8 cellular contexts compared by ENCODE assay signal in the genomic region with DNA sequence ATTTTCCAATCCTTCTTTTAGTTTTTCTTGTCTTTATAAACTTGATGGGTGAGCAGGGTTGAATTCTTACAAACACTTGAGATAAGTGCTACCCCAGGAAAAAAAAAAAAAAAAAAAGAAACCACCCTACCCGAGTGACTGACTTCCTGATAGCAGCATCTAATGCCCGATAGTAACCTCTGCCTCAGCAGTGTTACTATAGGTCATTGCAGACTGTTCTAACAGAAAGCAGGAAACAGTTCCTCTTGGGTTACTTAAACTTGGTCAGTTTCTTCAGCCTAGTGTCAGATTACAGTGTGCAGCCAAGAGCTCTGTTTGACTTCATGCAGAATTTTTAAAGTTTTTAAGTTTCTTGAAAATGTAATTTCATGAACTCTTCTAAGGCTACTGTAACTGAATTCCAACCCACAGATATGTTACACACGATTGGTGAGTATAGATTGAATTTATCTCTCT. TPM values are rescaled to one million over a fixed set of nuclear protein-coding genes. Genes with fewer than 3 reads are reported as not detected.
DNase-seq lines count a peak whose midpoint lies in the region; ATAC-seq and TF ChIP-seq lines count a peak whose summit lies in the region.

No MANE protein-coding gene starts in this region.

- H3K9me3 ChIP-seq in adipocyte (ENCODE audit: control insufficient read depth, low read length): no peaks in the 10 kb centered on the region
- no peaks in the 10 kb centered on the region for H3K9me3 ChIP-seq in left ventricle myocardium inferior (replicated peaks)
- no peaks in the 10 kb centered on the region for H3K9me3 ChIP-seq in psoas muscle

- peak overlapping the region; percentile 99 for H3K27ac ChIP-seq in left ventricle myocardium inferior (replicated peaks)
- peak overlapping the region; percentile 97 for H3K27ac ChIP-seq in psoas muscle

- 0% methylated on average over 3 of the region's 3 CpGs for WGBS in psoas muscle, 3 donors

- TF ChIP-seq CTCF in left ventricle myocardium inferior (IDR thresholded peaks at IDR 0.05; ENCODE audit: borderline replicate concordance): no peak
- TF ChIP-seq CTCF in psoas muscle (IDR thresholded peaks at IDR 0.05): no peak

- H3K36me3 ChIP-seq in adipocyte (ENCODE audit: control insufficient read depth, insufficient read depth, low read length, severe bottlenecking) (peaks cover 15% of the 10 kb centered on the region), left ventricle myocardium inferior (no peaks in the 10 kb centered on the region), psoas muscle (ENCODE audit: insufficient read depth in 1 of 2, low read depth in 1 of 2) (no peaks in the 10 kb centered on the region)

- peak overlapping the region; percentile 95 for H3K9ac ChIP-seq in adipocyte (ENCODE audit: low read length)

- H3K4me1 ChIP-seq in adipocyte (ENCODE audit: control insufficient read depth, insufficient read depth, low read length) (peaks cover 51% of the 10 kb centered on the region), left ventricle myocardium inferior (peaks cover 75% of the 10 kb centered on the region), psoas muscle (peaks cover 55% of the 10 kb centered on the region)

- H3K4me3 ChIP-seq in adipocyte (ENCODE audit: low read length): peak overlapping the region; percentile 86
- peak overlapping the region; percentile 100 for H3K4me3 ChIP-seq in left ventricle myocardium inferior
- H3K4me3 ChIP-seq in psoas muscle: peak overlapping the region; percentile 89

- peak; percentile 18 for DNase-seq in COLO668 (lab: John Stamatoyannopoulos, UW; ENCODE audit: unreplicated experiment)
- peak; percentile 69 to 95 for DNase-seq in NOMO-1 (lab: John Stamatoyannopoulos, UW; ENCODE audit: unreplicated experiment in 2 of 2)
- DNase-seq in adipocyte (ENCODE audit: low read depth): peak; percentile 84
- DNase-seq in left ventricle myocardium inferior: no peak
- DNase-seq in psoas muscle: no peak
- no peak for DNase-seq in COR-L47 (lab: John Stamatoyannopoulos, UW)

- intact Hi-C loops in left ventricle myocardium inferior (cut with micrococcal nuclease) (no loop called here), psoas muscle (cut with DNase I) (no loop called here)

- no peaks in the 10 kb centered on the region for H3K27me3 ChIP-seq in adipocyte (replicated peaks; ENCODE audit: control insufficient read depth, insufficient read depth, low read length)
- no peaks in the 10 kb centered on the region for H3K27me3 ChIP-seq in left ventricle myocardium inferior (ENCODE audit: low read depth)
- no peaks in the 10 kb centered on the region for H3K27me3 ChIP-seq in psoas muscle (ENCODE audit: insufficient read depth in 3 of 3, low read length in 2 of 3)

- peak; percentile 63 for ATAC-seq in GM18907 (IDR thresholded peaks at IDR 0.05; ENCODE audit: unreplicated experiment)
- peak; percentile 66 for ATAC-seq in HG03095 (IDR thresholded peaks at IDR 0.05; ENCODE audit: unreplicated experiment)
- peak; percentile 29 to 57 (median 43) for ATAC-seq in psoas muscle

RNA-seq across cellular contexts. Expression of a gene that starts 2.1 kb away (rescaled TPM):
- total RNA-seq in left ventricle myocardium inferior: 13.5 TPM
- 10 to 100 TPM in 3 of 4 donors, 1 to 10 TPM in 1; 7.9 to 23.4 (median 14.7) TPM for total RNA-seq in psoas muscle
- polyA plus RNA-seq in psoas muscle: 10 to 100 TPM in 2 of 3 donors, 1 to 10 TPM in 1; 3.9 to 21.1 (median 15.4) TPM

Comparison
In these comparisons a context has a peak if more than half of its experiments do, and no peak if none do; other contexts are left out.
1. DNase-seq: peak in COLO668 (single experiment), NOMO-1 (2 of 2) and adipocyte (single experiment); none in left ventricle myocardium inferior (single experiment), psoas muscle (0 of 2) and COR-L47 (single experiment).
2. Peak in every context shown above with its lines, with median percentiles within 50 percentile points of each other: ATAC-seq and H3K4me3 ChIP-seq.